9 cellular contexts compared by ENCODE assay signal in genomic region chr15:42010434-42010833, GRCh38.
DNase-seq lines count a peak whose midpoint lies in the region; ATAC-seq and TF ChIP-seq lines count a peak whose summit lies in the region.
"Had no signal": no experiment of that assay in that cellular context is flagged by ENCODE, and none has a peak within 500 bp of the region (broad histone marks: within the 10 kb centered on the region; RNA-seq: fewer than 3 reads in every experiment).

No MANE protein-coding gene starts in this region.

- peak; percentile 80 for ATAC-seq in HG02623 (IDR thresholded peaks at IDR 0.05; ENCODE audit: unreplicated experiment)
- ATAC-seq in RWPE2 (ENCODE audit: low read depth): peak; percentile 50
- no peak for ATAC-seq in GM21528 (IDR thresholded peaks at IDR 0.05; ENCODE audit: low FRiP score, unreplicated experiment)

- peaks cover 21% of the 10 kb centered on the region for H3K4me1 Mint-ChIP-seq in activated T-cell treated with anti-CD3 and anti-CD28 coated beads, Interleukin-2, amount 50 U/mL, for 24 hours (ENCODE audit: low read depth)
- H3K4me1 Mint-ChIP-seq: nephron had no signal

- TF ChIP-seq CTCF in RWPE2 (IDR thresholded peaks at IDR 0.05; ENCODE audit: poor library complexity, severe bottlenecking): no peak

- H3K4me3 ChIP-seq in RWPE2 (ENCODE audit: severe bottlenecking): no peak overlapping the region

- H3K9me3 ChIP-seq in RWPE2 (ENCODE audit: severe bottlenecking): no peaks in the 10 kb centered on the region

- DNase-seq in activated T-cell treated with anti-CD3 and anti-CD28 coated beads, Interleukin-2, amount 50 U/mL, for 24 hours: no peak
- DNase-seq in activated T-cell treated with anti-CD3 and anti-CD28 coated beads for 4 hours (no peak), RWPE2 (ENCODE audit: low spot score) (no peak), NCI-H446 (lab: John Stamatoyannopoulos, UW) (no peak), inferior parietal cortex (ENCODE audit: extremely low spot score) (no peak)
- peak; percentile 6 for DNase-seq in stimulated activated CD4-positive, alpha-beta T cell treated with anti-CD3 and anti-CD28 coated beads, Interleukin-4, amount 100 ng/mL, for 24 hours

- no peaks in the 10 kb centered on the region for H3K9me3 Mint-ChIP-seq in activated T-cell treated with anti-CD3 and anti-CD28 coated beads, Interleukin-2, amount 50 U/mL, for 24 hours
- H3K9me3 Mint-ChIP-seq: nephron had no signal

- H3K27ac Mint-ChIP-seq in activated T-cell treated with anti-CD3 and anti-CD28 coated beads, Interleukin-2, amount 50 U/mL, for 24 hours: peak overlapping the region; percentile 70
- H3K27ac Mint-ChIP-seq: nephron had no signal

- H3K27ac ChIP-seq in RWPE2 (ENCODE audit: poor library complexity, severe bottlenecking): no peak overlapping the region

- H3K36me3 ChIP-seq in RWPE2 (ENCODE audit: low read depth): no peaks in the 10 kb centered on the region

- no peaks in the 10 kb centered on the region for H3K27me3 ChIP-seq in RWPE2 (ENCODE audit: insufficient read depth, poor library complexity, severe bottlenecking)

- no peak overlapping the region for H3K4me3 Mint-ChIP-seq in activated T-cell treated with anti-CD3 and anti-CD28 coated beads, Interleukin-2, amount 50 U/mL, for 24 hours
- H3K4me3 Mint-ChIP-seq: nephron had no signal

- peaks cover 14% of the 10 kb centered on the region for H3K4me1 ChIP-seq in RWPE2 (ENCODE audit: insufficient read depth, poor library complexity, severe bottlenecking)

- no peaks in the 10 kb centered on the region for H3K27me3 Mint-ChIP-seq in activated T-cell treated with anti-CD3 and anti-CD28 coated beads, Interleukin-2, amount 50 U/mL, for 24 hours

- no peaks in the 10 kb centered on the region for H3K36me3 Mint-ChIP-seq in activated T-cell treated with anti-CD3 and anti-CD28 coated beads, Interleukin-2, amount 50 U/mL, for 24 hours (ENCODE audit: low read depth)
